ENCODE assay signal across 7 cellular contexts in genomic region chr5:115842089-115842881, GRCh38. TPM values are rescaled to one million over a fixed set of nuclear protein-coding genes. Genes with fewer than 3 reads are reported as not detected.
DNase-seq lines count a peak whose midpoint lies in the region; ATAC-seq and FAIRE-seq lines count a peak whose summit lies in the region.

No MANE protein-coding gene starts in this region.

- no peaks in the 10 kb centered on the region for H3K9me3 Mint-ChIP-seq in immature natural killer cell

- ATAC-seq in GM21381 (IDR thresholded peaks at IDR 0.05; ENCODE audit: unreplicated experiment), result peak; percentile 32
- ATAC-seq in HG03565 (IDR thresholded peaks at IDR 0.05; ENCODE audit: unreplicated experiment), result peak; percentile 18

- H3K4me1 Mint-ChIP-seq in immature natural killer cell, result peaks cover 50 to 61% of the 10 kb centered on the region in 2 donors

- in situ Hi-C loops in T47D (cut with HindIII; ENCODE audit: low pct_unique_long_range_greater_than_20kb, low sequenced_read_pairs), result no loop called here

- no peaks in the 10 kb centered on the region for H3K9me3 ChIP-seq in small intestine (ENCODE audit: control insufficient read depth, low read depth)

- WGBS in small intestine, 3 donors, result 0 to 1% (median 0%) methylated on average over 50 to 67 of the region's 67 CpGs

- peaks cover 5 to 13% (median 12%) of the 10 kb centered on the region in 3 donors for H3K27me3 Mint-ChIP-seq in immature natural killer cell (ENCODE audit: low read depth in 3 of 3)

- H3K36me3 Mint-ChIP-seq in immature natural killer cell, result peaks cover 0 to 4% (median 3%) of the 10 kb centered on the region in 3 donors

- H3K27me3 ChIP-seq in small intestine (ENCODE audit: control insufficient read depth in 2 of 2, insufficient read depth in 2 of 2, low read length in 2 of 2), result no peaks in the 10 kb centered on the region

- peak; percentile 80 for DNase-seq in GM03348 (ENCODE audit: low spot score)
- DNase-seq in RCC 7860 (ENCODE audit: low spot score), result peak; percentile 50
- DNase-seq in T47D (ENCODE audit: low read depth in 1 of 2, low spot score in 1 of 2), result peak; percentile 25 to 39
- DNase-seq in immature natural killer cell, result no peak
- DNase-seq in small intestine, result peak; percentile 51

- no peak for FAIRE-seq in RCC 7860 (lab: Jason Lieb, UNC)
- no peak for FAIRE-seq in small intestine (lab: Jason Lieb, UNC)

- peak overlapping the region; percentile 98 to 99 (median 99) for H3K4me3 Mint-ChIP-seq in immature natural killer cell

- peak overlapping the region; percentile 77 to 100 for H3K4me3 ChIP-seq in small intestine (ENCODE audit: low read depth in 1 of 2, low read length in 2 of 2)

- no peaks in the 10 kb centered on the region for H3K36me3 ChIP-seq in small intestine (ENCODE audit: control insufficient read depth in 2 of 2, insufficient read depth in 2 of 2, low read length in 2 of 2)

- peak overlapping the region; percentile 84 to 97 for H3K27ac ChIP-seq in small intestine (ENCODE audit: low read depth in 1 of 2, low read length in 1 of 2)

- peaks cover 2 to 7% of the 10 kb centered on the region in 2 donors for H3K4me1 ChIP-seq in small intestine (ENCODE audit: control insufficient read depth in 2 of 2, insufficient read depth in 1 of 2, low read depth in 1 of 2, low read length in 1 of 2)

- H3K27ac Mint-ChIP-seq in immature natural killer cell, result peak overlapping the region; percentile 86 to 100 (median 96)

RNA-seq across cellular contexts. Expression of gene AP3S1, which starts 0.6 kb away (rescaled TPM):
- polyA plus RNA-seq in immature natural killer cell (10 to 100 TPM; 63.7 to 96.1 (median 71.7) TPM), small intestine (100 to 1,000 TPM in 2 of 3 donors, 10 to 100 TPM in 1; 62.7 to 135 (median 118) TPM)

RNA-seq across cellular contexts. Expression of gene ATG12, which starts 0.9 kb away (rescaled TPM):
- polyA plus RNA-seq in immature natural killer cell (100 to 1,000 TPM in 2 of 3 donors, 10 to 100 TPM in 1; 91.5 to 140 (median 130) TPM), small intestine (10 to 100 TPM; 28.6 to 30.9 (median 29.5) TPM)

RNA-seq across cellular contexts. Expression of gene CDO1, which starts 25.8 kb away (rescaled TPM):
- polyA plus RNA-seq in immature natural killer cell, result not detected
- polyA plus RNA-seq in small intestine, result 1 to 10 TPM; 1.1 to 5.9 (median 1.3) TPM

Comparison
In these comparisons a context has a peak if more than half of its experiments do, and no peak if none do; other contexts are left out.
1. DNase-seq: peak in GM03348 (single experiment), RCC 7860 (single experiment), T47D (2 of 2) and small intestine (single experiment); none in immature natural killer cell (0 of 3).